30 cellular contexts compared by ENCODE assay signal in the genomic region with DNA sequence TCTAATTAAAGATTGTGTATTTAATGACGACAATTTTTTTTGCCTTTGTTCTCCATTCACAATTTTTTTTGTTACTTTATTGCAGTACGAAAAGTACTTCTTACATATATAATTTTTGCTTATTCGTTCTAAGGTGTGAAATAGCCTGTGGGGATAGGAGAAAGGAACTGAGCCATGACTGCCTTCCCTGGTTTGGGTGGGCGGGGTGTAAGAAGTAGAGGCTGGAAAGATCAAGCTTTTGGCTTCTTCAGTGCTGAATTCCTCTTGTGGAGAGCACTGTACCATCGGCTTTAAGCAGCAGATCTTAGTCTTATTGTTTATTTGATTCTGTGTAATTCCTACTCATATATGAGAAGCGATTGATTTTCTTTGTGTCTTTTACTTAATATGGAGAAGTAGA.
"Had no signal": no experiment of that assay in that cellular context is flagged by ENCODE, and none has a peak within 500 bp of the region (broad histone marks: within the 10 kb centered on the region; RNA-seq: fewer than 3 reads in every experiment).

No MANE protein-coding gene starts in this region.

- ATAC-seq: heart left ventricle; left colon; left lung; lower lobe of right lung; mucosa of descending colon; naive thymus-derived CD4-positive, alpha-beta T cell; natural killer cell treated with Interleukin-12 subunit alpha and Interleukin-12 subunit beta and Interleukin-15 and Interleukin-18, amount 100 ng/mL, for 72 hours; right cardiac atrium; sciatic nerve; stimulated activated naive B cell treated with anti-CD40 and anti-IgM and Interleukin-4, amounts not matched to agents 10 μg/mL and 1 μg/mL and 100 μg/mL, for 72 hours; stimulated activated naive CD8-positive, alpha-beta T cell treated with anti-CD3 and anti-CD28 coated beads, Interleukin-15, Interleukin-2, amounts not matched to agents 100 U/mL and 50 U/mL, for 24 hours had no signal

- H3K4me1 Mint-ChIP-seq: immature natural killer cell; mesothelial cell of epicardium; naive thymus-derived CD4-positive, alpha-beta T cell; stimulated activated naive B cell treated with anti-CD40 and anti-IgM and Interleukin-4, amounts not matched to agents 10 μg/mL and 1 μg/mL and 100 μg/mL, for 72 hours had no signal

- H3K27ac Mint-ChIP-seq: immature natural killer cell; mesothelial cell of epicardium; naive thymus-derived CD4-positive, alpha-beta T cell; natural killer cell treated with Interleukin-12 subunit alpha and Interleukin-12 subunit beta and Interleukin-15 and Interleukin-18, amount 100 ng/mL, for 72 hours; progenitor cell of endocrine pancreas; stimulated activated naive B cell treated with anti-CD40 and anti-IgM and Interleukin-4, amounts not matched to agents 10 μg/mL and 1 μg/mL and 100 μg/mL, for 72 hours had no signal

- H3K9me3 ChIP-seq: heart left ventricle, left lung, lower lobe of right lung, mucosa of descending colon, ovary, stomach, testis, thyroid gland, transverse colon, upper lobe of left lung had no signal

- H3K4me3 ChIP-seq: heart left ventricle, left lung, lower lobe of right lung, mucosa of descending colon, ovary, skin epidermis, stomach, testis, thyroid gland, transverse colon, upper lobe of left lung had no signal

- H3K27ac ChIP-seq: left lung, lower lobe of right lung, ovary, skin epidermis, stomach, testis, thyroid gland, transverse colon, upper lobe of left lung had no signal

- H3K27me3 ChIP-seq: heart left ventricle, left lung, ovary, stomach, testis, thyroid gland, transverse colon, upper lobe of left lung had no signal

- DNase-seq: heart left ventricle; hypothalamus; immature natural killer cell; kidney; left colon; left lung; lower lobe of right lung; mammary epithelial cell; mesenchymal stem cell; mucosa of descending colon; naive thymus-derived CD4-positive, alpha-beta T cell; ovary; retina; right cardiac atrium; stimulated activated CD4-positive, alpha-beta T cell treated with anti-CD3 and anti-CD28 coated beads, Interleukin-12 subunit alpha, Interleukin-12 subunit beta, amount 100 ng/mL, for 4 hours; stimulated activated CD4-positive, alpha-beta T cell treated with anti-CD3 and anti-CD28 coated beads, Interleukin-15, amount 100 ng/mL, for 24 hours; stimulated activated CD4-positive, alpha-beta T cell treated with anti-CD3 and anti-CD28 coated beads, Interleukin-2, amount 100 ng/mL, for 24 hours; stimulated activated CD4-positive, alpha-beta T cell treated with anti-CD3 and anti-CD28 coated beads, Interleukin-4, amount 100 ng/mL, for 1 hour; stimulated activated naive B cell treated with anti-CD40 and anti-IgM and Interleukin-4, amounts not matched to agents 10 μg/mL and 1 μg/mL and 100 μg/mL, for 72 hours; stimulated activated naive CD8-positive, alpha-beta T cell treated with anti-CD3 and anti-CD28 coated beads, Interleukin-15, Interleukin-2, amounts not matched to agents 100 U/mL and 50 U/mL, for 24 hours; stomach; testis; thyroid gland; transverse colon; upper lobe of left lung had no signal

- H3K36me3 ChIP-seq: heart left ventricle, left lung, lower lobe of right lung, ovary, stomach, thyroid gland, transverse colon, upper lobe of left lung had no signal

- H3K4me3 Mint-ChIP-seq: immature natural killer cell; mesothelial cell of epicardium; naive thymus-derived CD4-positive, alpha-beta T cell; natural killer cell treated with Interleukin-12 subunit alpha and Interleukin-12 subunit beta and Interleukin-15 and Interleukin-18, amount 100 ng/mL, for 72 hours; stimulated activated naive B cell treated with anti-CD40 and anti-IgM and Interleukin-4, amounts not matched to agents 10 μg/mL and 1 μg/mL and 100 μg/mL, for 72 hours had no signal

- H3K36me3 Mint-ChIP-seq: immature natural killer cell had no signal

- H3K4me1 ChIP-seq: heart left ventricle, left lung, lower lobe of right lung, stomach, testis, thyroid gland, transverse colon, upper lobe of left lung had no signal

- H3K9me3 Mint-ChIP-seq: mesothelial cell of epicardium; stimulated activated naive B cell treated with anti-CD40 and anti-IgM and Interleukin-4, amounts not matched to agents 10 μg/mL and 1 μg/mL and 100 μg/mL, for 72 hours had no signal

- H3K27me3 Mint-ChIP-seq: naive thymus-derived CD4-positive, alpha-beta T cell; natural killer cell treated with Interleukin-12 subunit alpha and Interleukin-12 subunit beta and Interleukin-15 and Interleukin-18, amount 100 ng/mL, for 72 hours; progenitor cell of endocrine pancreas; stimulated activated naive B cell treated with anti-CD40 and anti-IgM and Interleukin-4, amounts not matched to agents 10 μg/mL and 1 μg/mL and 100 μg/mL, for 72 hours had no signal
